ENCODE assay signal across 20 cellular contexts in the genomic region with DNA sequence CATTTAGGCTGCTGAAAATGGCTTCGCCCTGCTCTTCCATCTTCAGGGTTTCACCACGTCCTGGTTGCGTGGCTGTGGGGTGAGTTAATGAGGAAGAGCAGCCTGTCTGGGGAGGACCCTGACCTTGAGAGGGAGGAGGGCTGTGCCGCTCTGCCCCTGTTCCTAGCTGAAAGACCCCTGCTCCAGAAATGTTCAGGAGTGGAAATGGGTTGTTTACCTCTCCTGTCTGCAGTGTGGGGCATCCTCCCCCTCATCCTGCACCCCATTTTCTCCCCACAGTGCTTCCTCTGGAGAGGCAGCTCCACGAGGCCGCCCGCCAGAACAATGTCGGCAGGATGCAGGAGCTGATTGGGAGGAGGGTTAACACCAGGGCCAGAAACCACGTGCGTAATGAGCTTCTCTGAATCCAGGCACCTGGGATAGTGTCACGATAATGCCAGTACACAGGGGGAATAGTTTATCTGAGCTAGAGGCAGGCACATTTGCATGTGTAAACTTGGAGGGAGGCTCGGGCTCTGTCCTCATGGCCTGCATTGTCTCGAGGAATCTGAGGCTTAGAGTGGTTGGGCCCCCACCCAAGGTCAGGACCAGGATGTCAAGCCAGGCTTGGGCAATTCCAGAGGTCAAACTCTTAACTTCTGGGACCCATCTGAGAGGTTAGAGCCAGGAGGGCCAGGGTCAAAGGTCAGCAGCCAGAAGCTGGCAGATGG. TPM values are rescaled to one million over a fixed set of nuclear protein-coding genes. Genes with fewer than 3 reads are reported as not detected.
DNase-seq lines count a peak whose midpoint lies in the region; ATAC-seq and TF ChIP-seq lines count a peak whose summit lies in the region.
"Had no signal": no experiment of that assay in that cellular context is flagged by ENCODE, and none has a peak within 500 bp of the region (broad histone marks: within the 10 kb centered on the region; RNA-seq: fewer than 3 reads in every experiment).

No MANE protein-coding gene starts in this region.

- ATAC-seq in GM23338 (peak; percentile 38), GM21381 (IDR thresholded peaks at IDR 0.05; ENCODE audit: unreplicated experiment) (no peak), natural killer cell (no peak)
- ATAC-seq: SK-N-SH treated with all-trans-retinoic acid at 6 μM for 48 hours had no signal

- TF ChIP-seq CTCF in GM23338 (conservative IDR thresholded peaks at IDR 0.05; ENCODE audit: low read depth in 2 of 2) (no peak), spleen (IDR thresholded peaks at IDR 0.05 in 8 of 11, conservative IDR thresholded peaks at IDR 0.05 in 3 of 11) (no peak), natural killer cell (IDR thresholded peaks at IDR 0.05) (no peak), uterus (IDR thresholded peaks at IDR 0.05) (no peak)

- no peaks in the 10 kb centered on the region for H3K79me2 ChIP-seq in GM23338 (replicated peaks; ENCODE audit: insufficient read depth)

- H3K9me3 Mint-ChIP-seq in GM23338 (no peaks in the 10 kb centered on the region; the same call in 2 of the 3 replicates), natural killer cell (no peaks in the 10 kb centered on the region)
- H3K9me3 Mint-ChIP-seq: CD4-positive, alpha-beta memory T cell; IgD-negative memory B cell had no signal

- no peak for TF ChIP-seq POLR2A in spleen (IDR thresholded peaks at IDR 0.05)
- no peak for TF ChIP-seq POLR2A in uterus (IDR thresholded peaks at IDR 0.05)

- WGBS in spleen, 5 donors = 48 to 61% (median 51%) methylated on average over 11 to 13 of the region's 13 CpGs

- 0 out of 2 replicates have a peak, but pooled peaks cover 6% of the 10 kb centered on the region for H3F3A ChIP-seq in GM23338 (replicated peaks; ENCODE audit: low read depth)

- DNase-seq in GM23338 (ENCODE audit: low spot score) = peak; percentile 65
- peak; percentile 79 for DNase-seq in NT2/D1 (ENCODE audit: low read depth, low spot score)
- peak; percentile 46 for DNase-seq in iPS-NIHi11 (ENCODE audit: low spot score)
- DNase-seq in spleen = no peak
- no peak for DNase-seq in NCI-H446 (lab: John Stamatoyannopoulos, UW)
- DNase-seq in natural killer cell = no peak
- no peak for DNase-seq in uterus
- DNase-seq: ACHN; CD4-positive, alpha-beta memory T cell; DND-41; GF-D8; NCI-H1436 treated with DMSO at 0.1 percent for 48 hours; NCI-H2081 treated with DMSO at 0.1 percent for 48 hours; NCI-H2227 treated with DMSO at 0.1 percent for 48 hours; NCI-H69; Peyer's patch; SHP77 had no signal

- H2AFZ ChIP-seq in GM23338 = 0 out of 2 replicates have a peak overlapping the region, but pooled peaks have one; percentile 15

- H3K9me3 ChIP-seq in NT2/D1 (ENCODE audit: insufficient read depth, low read length) = no peaks in the 10 kb centered on the region
- no peaks in the 10 kb centered on the region for H3K9me3 ChIP-seq in spleen
- no peaks in the 10 kb centered on the region for H3K9me3 ChIP-seq in uterus
- H3K9me3 ChIP-seq: Peyer's patch had no signal

- H3K4me1 ChIP-seq in GM23338 (ENCODE audit: insufficient read depth) = peaks cover 30% of the 10 kb centered on the region
- peaks cover 30% of the 10 kb centered on the region for H3K4me1 ChIP-seq in NT2/D1 (ENCODE audit: insufficient read depth, insufficient read length)
- H3K4me1 ChIP-seq in spleen = peaks cover 4 to 63% (median 37%) of the 10 kb centered on the region in 6 donors
- no peaks in the 10 kb centered on the region for H3K4me1 ChIP-seq in uterus

- no peaks in the 10 kb centered on the region for H3K9me2 ChIP-seq in GM23338 (ENCODE audit: insufficient read depth)

- peak overlapping the region; percentile 58 for H3K4me2 ChIP-seq in GM23338

- H4K20me1 ChIP-seq in GM23338 (replicated peaks; ENCODE audit: insufficient read depth) = no peaks in the 10 kb centered on the region

- no peak overlapping the region for H3K27ac ChIP-seq in GM23338 (ENCODE audit: low read depth)
- peak overlapping the region in 5 of 8 donors; percentile 5 to 40 (median 28) for H3K27ac ChIP-seq in spleen
- H3K27ac ChIP-seq in uterus = no peak overlapping the region
- H3K27ac ChIP-seq: Peyer's patch had no signal

- H3K4me3 ChIP-seq in GM23338 (no peak overlapping the region), NT2/D1 (ENCODE audit: insufficient read length, low read depth) (no peak overlapping the region), spleen (peak overlapping the region in 1 of 8 donors; percentile 77), uterus (no peak overlapping the region)
- H3K4me3 ChIP-seq: Peyer's patch had no signal

- H3K27ac Mint-ChIP-seq in GM23338 = no peak overlapping the region
- no peak overlapping the region for H3K27ac Mint-ChIP-seq in natural killer cell
- H3K27ac Mint-ChIP-seq: IgD-negative memory B cell had no signal

- H3K27me3 Mint-ChIP-seq in GM23338 (ENCODE audit: insufficient read depth, low read depth, poor library complexity) (peaks cover 27% of the 10 kb centered on the region), natural killer cell (ENCODE audit: low read depth in 2 of 2) (peaks cover 0 to 3% of the 10 kb centered on the region in 2 donors)
- H3K27me3 Mint-ChIP-seq: CD4-positive, alpha-beta memory T cell had no signal

- H3K36me3 Mint-ChIP-seq in GM23338 (ENCODE audit: low read depth) (no peaks in the 10 kb centered on the region), natural killer cell (no peaks in the 10 kb centered on the region)
- H3K36me3 Mint-ChIP-seq: CD4-positive, alpha-beta memory T cell had no signal

- H3K4me1 Mint-ChIP-seq in GM23338 = peaks cover 33% of the 10 kb centered on the region
- peaks cover 9 to 13% of the 10 kb centered on the region in 2 donors for H3K4me1 Mint-ChIP-seq in natural killer cell

- H3K27me3 ChIP-seq in GM23338 (ENCODE audit: insufficient read depth) (peaks cover 20% of the 10 kb centered on the region), NT2/D1 (ENCODE audit: insufficient read depth, insufficient read length) (peaks cover 26% of the 10 kb centered on the region), spleen (replicated peaks in 1 of 7) (peaks cover 0 to 11% (median 0%) of the 10 kb centered on the region in 7 donors), uterus (no peaks in the 10 kb centered on the region)
- H3K27me3 ChIP-seq: Peyer's patch had no signal

- no peaks in the 10 kb centered on the region for H3K36me3 ChIP-seq in GM23338 (ENCODE audit: insufficient read depth)
- H3K36me3 ChIP-seq in NT2/D1 (ENCODE audit: insufficient read depth, insufficient read length, low read length) = no peaks in the 10 kb centered on the region
- H3K36me3 ChIP-seq in spleen = peaks cover 0 to 13% (median 0%) of the 10 kb centered on the region in 6 donors
- no peaks in the 10 kb centered on the region for H3K36me3 ChIP-seq in uterus
- H3K36me3 ChIP-seq: Peyer's patch had no signal

- intact Hi-C loops in spleen (cut with DNase I; ENCODE audit: low total_unique reads) = no loop called here
- intact Hi-C loops in natural killer cell (cut with micrococcal nuclease) = no loop called here
- intact Hi-C loops in uterus (cut with DNase I; ENCODE audit: low total_unique reads) = no loop called here

- H3K4me3 Mint-ChIP-seq in GM23338 = no peak overlapping the region; the same call in 2 of the 3 replicates
- no peak overlapping the region for H3K4me3 Mint-ChIP-seq in natural killer cell
- H3K4me3 Mint-ChIP-seq: CD4-positive, alpha-beta memory T cell had no signal

- H3K9ac ChIP-seq in NT2/D1 (ENCODE audit: insufficient read length, low read depth) = peak overlapping the region; percentile 53

TF ChIP-seq in GM23338, 12 proteins besides CTCF, POLR2A, EP300 and RAD21 (continues in another document):
- no peak for TF ChIP-seq NANOG (IDR thresholded peaks at IDR 0.05; ENCODE audit: borderline replicate concordance)
- TF ChIP-seq CREB1 (CRISPR knock-in tag; IDR thresholded peaks at IDR 0.05; ENCODE audit: low read depth) = no peak
- TF ChIP-seq EZH2 (IDR thresholded peaks at IDR 0.05; ENCODE audit: low read depth, unreplicated experiment) = no peak

RNA-seq across cellular contexts. Expression of a gene that starts 4.0 kb away (rescaled TPM):
- 8.7 and 9.3 TPM in 2 replicates for total RNA-seq in GM23338 (2014; rRNA removed; shearing (Covaris generic))
- polyA plus RNA-seq in GM23338 (2016; fragmentation: Nextera tagmentation; extraction: Ambion mirVana) (5.8 and 6.7 TPM in 2 replicates), spleen (10 to 100 TPM in 2 of 3 donors, 1 to 10 TPM in 1; 5.7 to 19.9 (median 11.7) TPM)
- total RNA-seq in spleen (10 to 100 TPM; 20.7 to 71.1 (median 48.2) TPM), natural killer cell (10 to 100 TPM; 13.7 to 16.2 (median 13.9) TPM), uterus (10 to 100 TPM in 3 of 4 donors, under 1 TPM in 1; 0.59 to 36.2 (median 17.7) TPM)

Comparison
In these comparisons a context has a peak if more than half of its experiments do, and no peak if none do; other contexts are left out.
1. DNase-seq: peak in GM23338 (single experiment), NT2/D1 (single experiment) and iPS-NIHi11 (single experiment); none in spleen (single experiment), NCI-H446 (0 of 2), natural killer cell (single experiment) and uterus (0 of 2).
2. H3K27ac ChIP-seq: peak in spleen (5 of 8); none in GM23338 (single experiment) and uterus (0 of 2).